25 cellular contexts compared by ENCODE assay signal in the genomic region with DNA sequence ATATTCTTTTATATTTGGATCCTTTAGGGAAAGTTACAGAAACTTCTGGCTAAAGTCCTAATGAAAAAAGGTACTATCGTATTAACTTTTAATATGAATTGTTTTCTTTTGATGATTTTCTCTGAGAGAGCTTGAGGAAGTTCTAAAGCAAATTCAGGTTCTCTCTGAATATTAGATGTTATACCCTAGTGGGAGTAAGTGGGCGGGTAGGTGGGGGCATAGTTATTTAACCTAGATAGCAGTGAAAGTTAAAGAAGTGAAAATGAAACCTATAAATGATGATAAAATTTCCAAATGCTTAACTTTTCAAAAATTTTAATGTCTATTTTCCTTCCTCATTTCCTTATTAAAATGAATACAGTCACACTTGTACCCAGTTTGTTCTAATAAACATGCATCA. TPM values are rescaled to one million over a fixed set of nuclear protein-coding genes. Genes with fewer than 3 reads are reported as not detected.
"Had no signal": no experiment of that assay in that cellular context is flagged by ENCODE, and none has a peak within 500 bp of the region (broad histone marks: within the 10 kb centered on the region; RNA-seq: fewer than 3 reads in every experiment).

No MANE protein-coding gene starts in this region.

- H3K4me1 ChIP-seq: body of pancreas, pancreas, prostate gland, sigmoid colon had no signal

- ATAC-seq: activated CD8-positive, alpha-beta T cell treated with anti-CD3 and anti-CD28 coated beads for 36 hours; activated T-cell treated with anti-CD3 and anti-CD28 coated beads, Interleukin-2, amount 50 U/mL, for 4 hours; activated T-helper 17 cell treated with anti-CD3 and anti-CD28 coated beads, Interleukin-2, amount 50 U/mL, for 72 hours; body of pancreas; esophagus mucosa; heart left ventricle; naive thymus-derived CD8-positive, alpha-beta T cell; pancreas had no signal

- H3K4me3 Mint-ChIP-seq: activated CD4-positive, alpha-beta T cell treated with anti-CD3 and anti-CD28 coated beads, Interleukin-2, amount 10 ng/mL, durations not matched to agents 7 days and 5 days; activated CD8-positive, alpha-beta T cell treated with anti-CD3 and anti-CD28 coated beads for 36 hours; activated T-cell treated with anti-CD3 and anti-CD28 coated beads, Interleukin-2, amount 50 U/mL, for 4 hours; activated T-helper 17 cell treated with anti-CD3 and anti-CD28 coated beads, Interleukin-2, amount 50 U/mL, for 72 hours; memory B cell; naive thymus-derived CD8-positive, alpha-beta T cell; neural crest cell had no signal

- H3K9me3 ChIP-seq: body of pancreas, pancreas, prostate gland, sigmoid colon had no signal

- H3K27me3 ChIP-seq: body of pancreas, heart left ventricle, pancreas, sigmoid colon, spleen, tibial nerve had no signal

- H3K27me3 Mint-ChIP-seq: activated CD4-positive, alpha-beta T cell treated with anti-CD3 and anti-CD28 coated beads, Interleukin-2, amount 10 ng/mL, durations not matched to agents 7 days and 5 days; activated CD8-positive, alpha-beta T cell treated with anti-CD3 and anti-CD28 coated beads for 36 hours; activated T-helper 17 cell treated with anti-CD3 and anti-CD28 coated beads, Interleukin-2, amount 50 U/mL, for 72 hours; memory B cell; naive thymus-derived CD8-positive, alpha-beta T cell had no signal

- DNase-seq: activated CD4-positive, alpha-beta T cell treated with anti-CD3 and anti-CD28 coated beads, Interleukin-2, amount 10 ng/mL, durations not matched to agents 7 days and 5 days; activated CD4-positive, CD25-positive, alpha-beta regulatory T cell treated with anti-CD3 and anti-CD28 coated beads, Interleukin-2, amount 50 U/mL, for 72 hours; activated CD8-positive, alpha-beta T cell treated with anti-CD3 and anti-CD28 coated beads for 36 hours; activated gamma-delta T cell treated with Interleukin-2 at 50 U/mL for 16 hours; activated naive CD4-positive, alpha-beta T cell treated with anti-CD3 and anti-CD28 coated beads, Interleukin-2, amount 50 U/mL, for 16 hours; activated T-cell treated with anti-CD3 and anti-CD28 coated beads, Interleukin-2, amount 50 U/mL, for 4 hours; body of pancreas; foreskin fibroblast; heart left ventricle; hypothalamus; immature natural killer cell; naive thymus-derived CD8-positive, alpha-beta T cell; pancreas; sigmoid colon; spleen; stimulated activated naive CD4-positive, alpha-beta T cell treated with Interleukin-2 at 50 U/mL for 16 hours; T-helper 2 cell had no signal

- H3K36me3 ChIP-seq: prostate gland had no signal

- H3K9me3 Mint-ChIP-seq: activated T-helper 17 cell treated with anti-CD3 and anti-CD28 coated beads, Interleukin-2, amount 50 U/mL, for 72 hours had no signal

- H3K27ac ChIP-seq: body of pancreas, pancreas, prostate gland, sigmoid colon had no signal

- H3K4me3 ChIP-seq: body of pancreas, heart left ventricle, pancreas, prostate gland, sigmoid colon, spleen, tibial nerve had no signal

- H3K27ac Mint-ChIP-seq: activated CD4-positive, alpha-beta T cell treated with anti-CD3 and anti-CD28 coated beads, Interleukin-2, amount 10 ng/mL, durations not matched to agents 7 days and 5 days; activated CD8-positive, alpha-beta T cell treated with anti-CD3 and anti-CD28 coated beads for 36 hours; activated T-helper 17 cell treated with anti-CD3 and anti-CD28 coated beads, Interleukin-2, amount 50 U/mL, for 72 hours; memory B cell; naive thymus-derived CD8-positive, alpha-beta T cell had no signal

RNA-seq across cellular contexts. Expression of a gene that starts 26.2 kb away (rescaled TPM):
- total RNA-seq: endothelial cell of umbilical vein, kidney epithelial cell had no signal
- polyA plus RNA-seq: endothelial cell of umbilical vein had no signal
